In the genomic region with DNA sequence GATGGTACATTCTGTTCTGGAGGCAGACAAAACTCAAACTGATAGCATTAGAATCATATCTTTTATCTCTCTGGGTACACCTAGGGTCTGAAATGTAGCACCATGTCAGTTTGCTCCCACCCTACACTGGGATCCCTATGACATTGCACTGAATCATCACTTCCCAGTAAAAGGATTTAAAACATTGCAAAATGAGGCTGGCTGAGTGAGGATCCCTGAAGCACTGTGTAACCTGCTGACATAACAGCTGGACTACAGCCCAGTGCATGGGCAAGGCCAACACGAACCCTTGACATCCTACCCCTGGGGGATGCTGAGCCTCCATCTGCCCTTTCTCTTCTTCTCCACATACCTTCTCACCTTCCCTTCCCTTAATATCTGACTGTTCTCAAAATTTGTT, we compare ENCODE assay signal across 11 cellular contexts.
DNase-seq lines count a peak whose midpoint lies in the region; ATAC-seq and FAIRE-seq lines count a peak whose summit lies in the region.
"Had no signal": no experiment of that assay in that cellular context is flagged by ENCODE, and none has a peak within 500 bp of the region (broad histone marks: within the 10 kb centered on the region; RNA-seq: fewer than 3 reads in every experiment).

No MANE protein-coding gene starts in this region.

- POLR2A ChIA-PET in activated CD4-positive, alpha-beta T cell treated with anti-CD3 and anti-CD28 coated beads for 36 hours (lab: Charles Lee) = no interaction called here

- no peaks in the 10 kb centered on the region for H3K9me3 ChIP-seq in adipocyte (ENCODE audit: control insufficient read depth, low read length)

- H3K9me3 Mint-ChIP-seq in activated CD4-positive, alpha-beta T cell treated with anti-CD3 and anti-CD28 coated beads for 36 hours (ENCODE audit: low read depth) = peaks cover 3% of the 10 kb centered on the region
- no peaks in the 10 kb centered on the region for H3K9me3 Mint-ChIP-seq in activated CD8-positive, alpha-beta memory T cell treated with anti-CD3 and anti-CD28 coated beads, Interleukin-2, amount 10 ng/mL, durations not matched to agents 7 days and 5 days (ENCODE audit: low read depth)
- no peaks in the 10 kb centered on the region for H3K9me3 Mint-ChIP-seq in immature natural killer cell
- H3K9me3 Mint-ChIP-seq: effector memory CD8-positive, alpha-beta T cell had no signal

- H3K27me3 Mint-ChIP-seq in activated CD4-positive, alpha-beta T cell treated with anti-CD3 and anti-CD28 coated beads for 36 hours = peaks cover 3% of the 10 kb centered on the region
- peaks cover 6% of the 10 kb centered on the region for H3K27me3 Mint-ChIP-seq in activated CD8-positive, alpha-beta memory T cell treated with anti-CD3 and anti-CD28 coated beads, Interleukin-2, amount 10 ng/mL, durations not matched to agents 7 days and 5 days
- H3K27me3 Mint-ChIP-seq in immature natural killer cell (ENCODE audit: low read depth in 3 of 3) = no peaks in the 10 kb centered on the region

- intact Hi-C loops in activated CD4-positive, alpha-beta T cell treated with anti-CD3 and anti-CD28 coated beads for 36 hours (cut with DNase I, micrococcal nuclease) = no loop called here

- H3K9ac ChIP-seq in adipocyte (ENCODE audit: low read length) = no peak overlapping the region

- no peaks in the 10 kb centered on the region for H3K36me3 Mint-ChIP-seq in activated CD4-positive, alpha-beta T cell treated with anti-CD3 and anti-CD28 coated beads for 36 hours (ENCODE audit: low read depth)
- no peaks in the 10 kb centered on the region for H3K36me3 Mint-ChIP-seq in activated CD8-positive, alpha-beta memory T cell treated with anti-CD3 and anti-CD28 coated beads, Interleukin-2, amount 10 ng/mL, durations not matched to agents 7 days and 5 days
- no peaks in the 10 kb centered on the region for H3K36me3 Mint-ChIP-seq in immature natural killer cell

- H3K4me3 Mint-ChIP-seq in activated CD4-positive, alpha-beta T cell treated with anti-CD3 and anti-CD28 coated beads for 36 hours = no peak overlapping the region
- no peak overlapping the region for H3K4me3 Mint-ChIP-seq in activated CD8-positive, alpha-beta memory T cell treated with anti-CD3 and anti-CD28 coated beads, Interleukin-2, amount 10 ng/mL, durations not matched to agents 7 days and 5 days
- no peak overlapping the region for H3K4me3 Mint-ChIP-seq in immature natural killer cell
- H3K4me3 Mint-ChIP-seq: effector memory CD8-positive, alpha-beta T cell had no signal

- ATAC-seq in activated CD4-positive, alpha-beta T cell treated with anti-CD3 and anti-CD28 coated beads for 36 hours = no peak
- ATAC-seq in activated CD8-positive, alpha-beta memory T cell treated with anti-CD3 and anti-CD28 coated beads, Interleukin-2, amount 10 ng/mL, durations not matched to agents 7 days and 5 days = no peak
- ATAC-seq: effector memory CD8-positive, alpha-beta T cell had no signal

- H3K4me1 ChIP-seq in adipocyte (ENCODE audit: control insufficient read depth, insufficient read depth, low read length) = peaks cover 34% of the 10 kb centered on the region

- H3K4me3 ChIP-seq in adipocyte (ENCODE audit: low read length) = no peak overlapping the region
- H3K4me3 ChIP-seq: tibial nerve had no signal

- no peaks in the 10 kb centered on the region for H3K36me3 ChIP-seq in adipocyte (ENCODE audit: control insufficient read depth, insufficient read depth, low read length, severe bottlenecking)
- H3K36me3 ChIP-seq: tibial nerve had no signal

- CTCF ChIA-PET in activated CD4-positive, alpha-beta T cell treated with anti-CD3 and anti-CD28 coated beads for 36 hours (lab: Charles Lee) = no interaction called here
- CTCF ChIA-PET in activated CD8-positive, alpha-beta memory T cell treated with anti-CD3 and anti-CD28 coated beads, Interleukin-2, amount 10 ng/mL, durations not matched to agents 7 days and 5 days (lab: Charles Lee) = interaction anchor here (1.3 kb wide), 1 partner anchor 211 kb away, joined by 3 read pairs; no protein-coding TSS in a partner anchor

- DNase-seq in H4 (ENCODE audit: low spot score) (peak; percentile 6), adipocyte (ENCODE audit: low read depth) (peak; percentile 71), fibroblast of the conjunctiva (ENCODE audit: low read depth) (peak; percentile 67), renal cortical epithelial cell (ENCODE audit: low read depth) (peak; percentile 89), GM19239 (ENCODE audit: insufficient read length, low spot score) (no peak), immature natural killer cell (no peak)
- no peak for DNase-seq in activated CD4-positive, alpha-beta T cell treated with anti-CD3 and anti-CD28 coated beads for 36 hours
- DNase-seq in activated CD8-positive, alpha-beta memory T cell treated with anti-CD3 and anti-CD28 coated beads, Interleukin-2, amount 10 ng/mL, durations not matched to agents 7 days and 5 days = no peak
- DNase-seq: effector memory CD8-positive, alpha-beta T cell; NCI-H1930 had no signal

- H3K4me1 Mint-ChIP-seq in activated CD4-positive, alpha-beta T cell treated with anti-CD3 and anti-CD28 coated beads for 36 hours = no peaks in the 10 kb centered on the region
- no peaks in the 10 kb centered on the region for H3K4me1 Mint-ChIP-seq in activated CD8-positive, alpha-beta memory T cell treated with anti-CD3 and anti-CD28 coated beads, Interleukin-2, amount 10 ng/mL, durations not matched to agents 7 days and 5 days
- no peaks in the 10 kb centered on the region for H3K4me1 Mint-ChIP-seq in immature natural killer cell

- H3K27ac Mint-ChIP-seq in activated CD4-positive, alpha-beta T cell treated with anti-CD3 and anti-CD28 coated beads for 36 hours = no peak overlapping the region
- H3K27ac Mint-ChIP-seq in activated CD8-positive, alpha-beta memory T cell treated with anti-CD3 and anti-CD28 coated beads, Interleukin-2, amount 10 ng/mL, durations not matched to agents 7 days and 5 days = no peak overlapping the region
- H3K27ac Mint-ChIP-seq in immature natural killer cell = no peak overlapping the region
- H3K27ac Mint-ChIP-seq: effector memory CD8-positive, alpha-beta T cell had no signal

- no peaks in the 10 kb centered on the region for H3K27me3 ChIP-seq in adipocyte (replicated peaks; ENCODE audit: control insufficient read depth, insufficient read depth, low read length)
- H3K27me3 ChIP-seq: tibial nerve had no signal

- FAIRE-seq in GM19239 (lab: Jason Lieb, UNC) = no peak

Comparison
In these comparisons a context has a peak if more than half of its experiments do, and no peak if none do; other contexts are left out.
1. DNase-seq: peak in H4 (single experiment), adipocyte (single experiment), fibroblast of the conjunctiva (single experiment) and renal cortical epithelial cell (single experiment); none in GM19239 (single experiment), activated CD4-positive, alpha-beta T cell treated with anti-CD3 and anti-CD28 coated beads for 36 hours (single experiment), activated CD8-positive, alpha-beta memory T cell treated with anti-CD3 and anti-CD28 coated beads, Interleukin-2, amount 10 ng/mL, durations not matched to agents 7 days and 5 days (single experiment) and immature natural killer cell (0 of 3).